In the genomic region with DNA sequence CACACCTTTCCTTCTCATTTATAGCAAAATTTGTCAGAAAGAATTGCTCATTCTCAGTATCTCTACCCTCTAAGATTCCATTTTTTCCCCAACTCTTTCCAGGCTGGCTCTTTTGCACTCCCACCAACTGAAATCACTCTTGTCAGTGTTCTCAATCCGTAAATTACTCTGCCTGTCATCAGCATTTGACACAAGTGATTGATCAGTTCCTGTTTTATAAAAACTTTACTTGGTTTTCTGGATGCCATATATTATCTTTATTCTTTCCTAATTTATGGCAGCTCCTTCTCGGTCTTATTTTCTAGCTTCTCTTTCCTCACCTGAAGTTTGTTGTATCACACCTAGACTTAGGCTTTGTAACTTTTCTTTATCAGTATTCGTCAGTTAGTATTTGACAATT, we compare ENCODE assay signal across 18 cellular contexts.
"Had no signal": no experiment of that assay in that cellular context is flagged by ENCODE, and none has a peak within 500 bp of the region (broad histone marks: within the 10 kb centered on the region; RNA-seq: fewer than 3 reads in every experiment).

No MANE protein-coding gene starts in this region.

- DNase-seq: colonic mucosa; dermis blood vessel endothelial cell; esophagus squamous epithelium; foreskin fibroblast; glutamatergic neuron; kidney; left cardiac atrium; left ventricle myocardium inferior; mesenchymal stem cell; midbrain; right cardiac atrium; stimulated activated CD4-positive, alpha-beta T cell treated with anti-CD3 and anti-CD28 coated beads, Interleukin-2, amount 100 ng/mL, for 48 hours; stimulated activated naive CD4-positive, alpha-beta T cell treated with Interleukin-2 at 50 U/mL for 16 hours; trophoblast cell had no signal

- H3K27me3 ChIP-seq: colonic mucosa, esophagus squamous epithelium, gastroesophageal sphincter had no signal

- H3K4me3 ChIP-seq: colonic mucosa, esophagus squamous epithelium, gastroesophageal sphincter, left ventricle myocardium inferior, lung, smooth muscle cell had no signal

- H3K9me3 ChIP-seq: colonic mucosa, esophagus squamous epithelium, gastroesophageal sphincter, left ventricle myocardium inferior had no signal

- H3K36me3 ChIP-seq: colonic mucosa, left ventricle myocardium inferior had no signal

- H3K4me1 ChIP-seq: colonic mucosa had no signal

- ATAC-seq: gastroesophageal sphincter, left cardiac atrium, right cardiac atrium had no signal

- H3K4me3 Mint-ChIP-seq: neural crest cell had no signal

- H3K27ac ChIP-seq: colonic mucosa, esophagus squamous epithelium, gastroesophageal sphincter, left ventricle myocardium inferior had no signal

- H3K9me3 Mint-ChIP-seq: neural crest cell had no signal
